Comparison of ENCODE assay signal across 18 cellular contexts in the genomic region with DNA sequence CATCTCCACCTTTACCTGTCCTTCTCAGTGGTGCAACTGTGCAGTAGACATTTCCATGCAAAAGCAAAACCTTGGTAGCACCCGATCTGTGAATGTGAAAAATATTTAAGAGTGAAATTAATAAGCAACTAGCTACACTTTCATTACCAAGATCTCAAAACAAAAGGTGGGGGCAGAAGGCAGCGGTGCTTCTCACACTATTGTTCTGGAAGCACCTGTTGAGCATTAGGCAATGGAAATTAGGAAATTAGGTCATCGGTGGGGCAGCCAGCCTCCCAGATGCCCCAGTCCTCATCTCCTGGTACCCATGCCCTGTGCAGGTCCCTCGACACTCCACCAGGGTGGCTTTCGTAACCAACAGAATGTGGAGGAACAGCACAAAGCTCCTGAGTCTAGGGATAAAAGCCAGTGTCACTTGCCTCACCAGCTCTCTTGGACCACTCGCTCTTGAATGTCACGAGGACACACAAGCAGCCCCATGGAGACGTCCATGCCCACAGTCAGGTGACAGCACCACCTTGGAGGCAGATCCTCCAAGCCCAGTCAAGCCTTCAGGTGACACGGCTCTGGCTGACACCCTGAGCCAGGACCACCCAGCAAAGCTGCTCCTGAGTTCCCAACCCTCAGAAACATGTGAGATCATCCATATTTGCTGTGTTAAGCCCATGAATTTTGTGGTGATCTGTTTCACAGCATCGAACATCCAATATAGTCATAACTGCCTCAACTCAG. TPM values are rescaled to one million over a fixed set of nuclear protein-coding genes. Genes with fewer than 3 reads are reported as not detected.
DNase-seq lines count a peak whose midpoint lies in the region; ATAC-seq and TF ChIP-seq lines count a peak whose summit lies in the region.
"Had no signal": no experiment of that assay in that cellular context is flagged by ENCODE, and none has a peak within 500 bp of the region (broad histone marks: within the 10 kb centered on the region; RNA-seq: fewer than 3 reads in every experiment).

No MANE protein-coding gene starts in this region.

- POLR2A ChIA-PET in HEK293 (lab: Yijun Ruan, JAX) = interaction anchor here (0.6 kb wide), 1 partner anchor 436 kb away, joined by 6 read pairs; no protein-coding TSS in a partner anchor
- POLR2A ChIA-PET in activated CD4-positive, alpha-beta T cell treated with anti-CD3 and anti-CD28 coated beads, Interleukin-2, amount 10 ng/mL, durations not matched to agents 7 days and 5 days (lab: Charles Lee) = no interaction called here

- H3K36me3 ChIP-seq in HEK293 (ENCODE audit: control insufficient read depth in 2 of 2, insufficient read depth in 1 of 2, low read length in 2 of 2) = peaks cover 3 to 57% of the 10 kb centered on the region in 2 experiments; a peak in 2 of 3 replicates
- H3K36me3 ChIP-seq in spleen = peaks cover 0 to 64% (median 49%) of the 10 kb centered on the region in 6 donors

- H3K27ac Mint-ChIP-seq in activated T-cell treated with anti-CD3 and anti-CD28 coated beads, Interleukin-2, amount 50 U/mL, for 24 hours = peak overlapping the region; percentile 52
- H3K27ac Mint-ChIP-seq in effector memory CD8-positive, alpha-beta T cell = peak overlapping the region; percentile 31 to 51
- H3K27ac Mint-ChIP-seq in activated CD4-positive, alpha-beta T cell treated with anti-CD3 and anti-CD28 coated beads, Interleukin-2, amount 10 ng/mL, durations not matched to agents 7 days and 5 days = no peak overlapping the region

- H3K4me1 ChIP-seq in HEK293 (ENCODE audit: control insufficient read depth, insufficient read depth, low read length) = peaks cover 4% of the 10 kb centered on the region; the same call in 1 of the 2 replicates
- peaks cover 13 to 48% (median 38%) of the 10 kb centered on the region in 6 donors for H3K4me1 ChIP-seq in spleen

- intact Hi-C loops in spleen (cut with DNase I; ENCODE audit: low total_unique reads) = no loop called here

- H3K27me3 Mint-ChIP-seq in activated T-cell treated with anti-CD3 and anti-CD28 coated beads, Interleukin-2, amount 50 U/mL, for 24 hours = no peaks in the 10 kb centered on the region
- H3K27me3 Mint-ChIP-seq in effector memory CD8-positive, alpha-beta T cell = no peaks in the 10 kb centered on the region
- H3K27me3 Mint-ChIP-seq in activated CD4-positive, alpha-beta T cell treated with anti-CD3 and anti-CD28 coated beads, Interleukin-2, amount 10 ng/mL, durations not matched to agents 7 days and 5 days = peaks cover 2% of the 10 kb centered on the region

- CTCF ChIA-PET in HEK293 (lab: Yijun Ruan, JAX) = interaction anchor here (0.6 to 5.2 kb wide), 4 partner anchors 12 to 581 kb away, joined by 3 to 52 read pairs (median 16); no protein-coding TSS in a partner anchor
- CTCF ChIA-PET in activated CD4-positive, alpha-beta T cell treated with anti-CD3 and anti-CD28 coated beads, Interleukin-2, amount 10 ng/mL, durations not matched to agents 7 days and 5 days (lab: Charles Lee) = no interaction called here

- H3K4me3 Mint-ChIP-seq in activated T-cell treated with anti-CD3 and anti-CD28 coated beads, Interleukin-2, amount 50 U/mL, for 24 hours = peak overlapping the region; percentile 15
- H3K4me3 Mint-ChIP-seq in effector memory CD8-positive, alpha-beta T cell = no peak overlapping the region
- H3K4me3 Mint-ChIP-seq in activated CD4-positive, alpha-beta T cell treated with anti-CD3 and anti-CD28 coated beads, Interleukin-2, amount 10 ng/mL, durations not matched to agents 7 days and 5 days = no peak overlapping the region

- H3K27ac ChIP-seq in HEK293 (ENCODE audit: extremely low read depth, low read depth, low read length) (no peak overlapping the region), spleen (no peak overlapping the region)
- H3K27ac ChIP-seq: A549, C4-2B, PC-9 had no signal

- no peak for TF ChIP-seq POLR2A in spleen (IDR thresholded peaks at IDR 0.05)

- ATAC-seq in effector memory CD8-positive, alpha-beta T cell (replicated peaks) = no peak
- ATAC-seq: A549 had no signal

- H3K9me3 Mint-ChIP-seq in activated T-cell treated with anti-CD3 and anti-CD28 coated beads, Interleukin-2, amount 50 U/mL, for 24 hours = no peaks in the 10 kb centered on the region
- H3K9me3 Mint-ChIP-seq in effector memory CD8-positive, alpha-beta T cell = no peaks in the 10 kb centered on the region
- H3K9me3 Mint-ChIP-seq in activated CD4-positive, alpha-beta T cell treated with anti-CD3 and anti-CD28 coated beads, Interleukin-2, amount 10 ng/mL, durations not matched to agents 7 days and 5 days = no peaks in the 10 kb centered on the region

- TF ChIP-seq CTCF in HEK293 (tag by site-specific recombination; IDR thresholded peaks at IDR 0.05) (no peak), spleen (IDR thresholded peaks at IDR 0.05 in 8 of 11, conservative IDR thresholded peaks at IDR 0.05 in 3 of 11) (no peak)

- H3K9me3 ChIP-seq in HEK293 (ENCODE audit: control insufficient read depth, insufficient read depth, low read depth, low read length) (no peaks in the 10 kb centered on the region), spleen (no peaks in the 10 kb centered on the region)
- H3K9me3 ChIP-seq: A549 had no signal

- H3K4me1 Mint-ChIP-seq in activated T-cell treated with anti-CD3 and anti-CD28 coated beads, Interleukin-2, amount 50 U/mL, for 24 hours (ENCODE audit: low read depth) = peaks cover 34% of the 10 kb centered on the region
- peaks cover 30 to 38% of the 10 kb centered on the region in 2 donors for H3K4me1 Mint-ChIP-seq in effector memory CD8-positive, alpha-beta T cell (ENCODE audit: low read depth in 2 of 2)
- H3K4me1 Mint-ChIP-seq in activated CD4-positive, alpha-beta T cell treated with anti-CD3 and anti-CD28 coated beads, Interleukin-2, amount 10 ng/mL, durations not matched to agents 7 days and 5 days = peaks cover 25% of the 10 kb centered on the region

- H3K36me3 Mint-ChIP-seq in activated T-cell treated with anti-CD3 and anti-CD28 coated beads, Interleukin-2, amount 50 U/mL, for 24 hours (ENCODE audit: low read depth) = peaks cover 78% of the 10 kb centered on the region
- H3K36me3 Mint-ChIP-seq in effector memory CD8-positive, alpha-beta T cell (ENCODE audit: insufficient read depth) = peaks cover 55% of the 10 kb centered on the region
- H3K36me3 Mint-ChIP-seq in activated CD4-positive, alpha-beta T cell treated with anti-CD3 and anti-CD28 coated beads, Interleukin-2, amount 10 ng/mL, durations not matched to agents 7 days and 5 days (ENCODE audit: low read depth) = peaks cover 19% of the 10 kb centered on the region

- DNase-seq in activated T-cell treated with anti-CD3 and anti-CD28 coated beads, Interleukin-2, amount 50 U/mL, for 24 hours = peak; percentile 22
- DNase-seq in activated T-cell treated with anti-CD3 and anti-CD28 coated beads for 4 hours (no peak), spleen (peak; percentile 42), NCI-H2107 (lab: John Stamatoyannopoulos, UW) (no peak), mucosa of gallbladder (ENCODE audit: low spot score) (no peak)
- DNase-seq in effector memory CD8-positive, alpha-beta T cell = no peak
- no peak for DNase-seq in activated CD4-positive, alpha-beta T cell treated with anti-CD3 and anti-CD28 coated beads, Interleukin-2, amount 10 ng/mL, durations not matched to agents 7 days and 5 days
- DNase-seq: COR-L47, DMS153, GOT3, NCI-H1417, NCI-H2081, NCI-H510A treated with DMSO at 0.1 percent for 48 hours, NCI-H82, PC-9 had no signal

- H3K4me3 ChIP-seq in HEK293 (ENCODE audit: low read depth, low read length) (no peak overlapping the region), spleen (no peak overlapping the region)
- H3K4me3 ChIP-seq: A549, PC-9 had no signal

- peaks cover 0 to 4% (median 0%) of the 10 kb centered on the region in 7 donors for H3K27me3 ChIP-seq in spleen (replicated peaks in 1 of 7)

- WGBS in spleen, 5 donors = 83 to 91% (median 85%) methylated on average over 7 to 10 of the region's 10 CpGs

TF ChIP-seq in HEK293, 187 proteins besides CTCF, POLR2A, EP300 and RAD21:
- peak; percentile 59; the same call in 1 of the 2 replicates for TF ChIP-seq SCRT1 (tag by site-specific recombination; IDR thresholded peaks at IDR 0.05; ENCODE audit: borderline replicate concordance)
- TF ChIP-seq SCRT2 (tag by site-specific recombination; IDR thresholded peaks at IDR 0.05) = peak; percentile 86
- TF ChIP-seq ZNF777 (tag by site-specific recombination; IDR thresholded peaks at IDR 0.05; ENCODE audit: borderline replicate concordance) = no peak

RNA-seq across cellular contexts. Expression of a gene that starts 3.3 kb away (rescaled TPM):
- total RNA-seq in spleen = 10 to 100 TPM; 21.0 to 41.4 (median 31.3) TPM
- 10 to 100 TPM; 17.5 to 32.3 (median 30.8) TPM for polyA plus RNA-seq in spleen
- 10 to 100 TPM; 30.7 to 34.0 TPM for total RNA-seq in activated CD4-positive, alpha-beta T cell treated with anti-CD3 and anti-CD28 coated beads, Interleukin-2, amount 10 ng/mL, durations not matched to agents 7 days and 5 days
- 24.5 TPM for total RNA-seq in mucosa of gallbladder

RNA-seq across cellular contexts. Expression of a gene that starts 30.9 kb away (rescaled TPM):
- total RNA-seq in spleen = 10 to 100 TPM; 14.3 to 96.6 (median 60.5) TPM
- 10 to 100 TPM in 1 of 3 donors, 1 to 10 TPM in 2; 4.3 to 22.7 (median 6.4) TPM for polyA plus RNA-seq in spleen
- under 1 TPM; 0.21 to 0.42 TPM for total RNA-seq in activated CD4-positive, alpha-beta T cell treated with anti-CD3 and anti-CD28 coated beads, Interleukin-2, amount 10 ng/mL, durations not matched to agents 7 days and 5 days
- 181 TPM for total RNA-seq in mucosa of gallbladder

RNA-seq across cellular contexts. Expression of a gene that starts 31.9 kb away (rescaled TPM):
- total RNA-seq in spleen (not detected), mucosa of gallbladder (362 TPM)
- polyA plus RNA-seq in spleen = not detected
- not detected for total RNA-seq in activated CD4-positive, alpha-beta T cell treated with anti-CD3 and anti-CD28 coated beads, Interleukin-2, amount 10 ng/mL, durations not matched to agents 7 days and 5 days

Comparison
In these comparisons a context has a peak if more than half of its experiments do, and no peak if none do; other contexts are left out.
1. DNase-seq: peak in activated T-cell treated with anti-CD3 and anti-CD28 coated beads, Interleukin-2, amount 50 U/mL, for 24 hours (single experiment) and spleen (single experiment); none in activated T-cell treated with anti-CD3 and anti-CD28 coated beads for 4 hours (single experiment), effector memory CD8-positive, alpha-beta T cell (0 of 3), NCI-H2107 (single experiment), activated CD4-positive, alpha-beta T cell treated with anti-CD3 and anti-CD28 coated beads, Interleukin-2, amount 10 ng/mL, durations not matched to agents 7 days and 5 days (single experiment) and mucosa of gallbladder (single experiment).
2. RNA of a gene that starts 30.9 kb away (total RNA-seq): 181 TPM in mucosa of gallbladder (single experiment) and 14.3 to 96.6 TPM in spleen; 0.21 to 0.42 TPM in activated CD4-positive, alpha-beta T cell treated with anti-CD3 and anti-CD28 coated beads, Interleukin-2, amount 10 ng/mL, durations not matched to agents 7 days and 5 days; every median in the first group is over 10 times any median in the second.
3. RNA of a gene that starts 31.9 kb away (total RNA-seq): 362 TPM in mucosa of gallbladder (single experiment); not detected in spleen and not detected in activated CD4-positive, alpha-beta T cell treated with anti-CD3 and anti-CD28 coated beads, Interleukin-2, amount 10 ng/mL, durations not matched to agents 7 days and 5 days; every median in the first group is over 100 times any median in the second.